In genomic region chr1:1648265-1648664, GRCh38 we compare ENCODE assay signal across 10 cellular contexts. TPM values are rescaled to one million over a fixed set of nuclear protein-coding genes. Genes with fewer than 3 reads are reported as not detected.
DNase-seq lines count a peak whose midpoint lies in the region; ATAC-seq, FAIRE-seq and TF ChIP-seq lines count a peak whose summit lies in the region.
"Not testable (repeated sequence)": the region's sequence is repeated elsewhere in the genome, so short reads cannot be mapped to it uniquely, and the experiment has no call there.
"Had no signal": no experiment of that assay in that cellular context is flagged by ENCODE, and none has a peak within 500 bp of the region (broad histone marks: within the 10 kb centered on the region; RNA-seq: fewer than 3 reads in every experiment).

No MANE protein-coding gene starts in this region.

- not testable (repeated sequence) for H3K9me3 Mint-ChIP-seq in activated naive CD8-positive, alpha-beta T cell treated with anti-CD3 and anti-CD28 coated beads, Interleukin-2, amount 50 U/mL, for 24 hours

- H3K27me3 ChIP-seq in mucosa of rectum (ENCODE audit: control insufficient read depth in 2 of 2, insufficient read depth in 2 of 2, low read length in 2 of 2); sigmoid colon; aorta (ENCODE audit: control insufficient read depth in 1 of 2, insufficient read depth in 2 of 2, low read length in 1 of 2): not testable (repeated sequence)

- intact Hi-C loops in Right ventricle myocardium superior (cut with DNase I); sigmoid colon (cut with DNase I); aorta (cut with DNase I): not testable (repeated sequence)

- not testable (repeated sequence) for H3K27me3 Mint-ChIP-seq in activated naive CD8-positive, alpha-beta T cell treated with anti-CD3 and anti-CD28 coated beads, Interleukin-2, amount 50 U/mL, for 24 hours

- not testable (repeated sequence) for ATAC-seq in activated naive CD8-positive, alpha-beta T cell treated with anti-CD3 and anti-CD28 coated beads, Interleukin-2, amount 50 U/mL, for 24 hours; aorta (ENCODE audit: low FRiP score)
- ATAC-seq in Right ventricle myocardium superior (ENCODE audit: poor library complexity) (peak; percentile 51), left lobe of liver (peak; percentile 36)

- peak overlapping the region; percentile 4 for H3K27ac Mint-ChIP-seq in activated naive CD8-positive, alpha-beta T cell treated with anti-CD3 and anti-CD28 coated beads, Interleukin-2, amount 50 U/mL, for 24 hours

- H3K9ac ChIP-seq in mucosa of rectum (ENCODE audit: low read depth in 1 of 2, low read length in 2 of 2), result peak overlapping the region; percentile 47 to 68

- TF ChIP-seq CTCF in sigmoid colon (IDR thresholded peaks at IDR 0.05), result not testable (repeated sequence)

- peak overlapping the region; percentile 90 to 95 for H3K27ac ChIP-seq in mucosa of rectum (ENCODE audit: low read depth in 2 of 2, low read length in 2 of 2)
- H3K27ac ChIP-seq in sigmoid colon; aorta (ENCODE audit: low read depth in 1 of 2, low read length in 2 of 2): not testable (repeated sequence)

- TF ChIP-seq EP300 in sigmoid colon (IDR thresholded peaks at IDR 0.05), result not testable (repeated sequence)

- FAIRE-seq in colon (lab: Jason Lieb, UNC), result peak; percentile 92

- peak in 1 of 2 donors; percentile 20 for TF ChIP-seq POLR2A in sigmoid colon (IDR thresholded peaks at IDR 0.05)

- DNase-seq in activated CD4-positive, CD25-positive, alpha-beta regulatory T cell treated with anti-CD3 and anti-CD28 coated beads, Interleukin-2, amount 50 U/mL, for 72 hours, result peak; percentile 21
- not testable (repeated sequence) for DNase-seq in activated naive CD8-positive, alpha-beta T cell treated with anti-CD3 and anti-CD28 coated beads, Interleukin-2, amount 50 U/mL, for 24 hours; Right ventricle myocardium superior
- DNase-seq in left lobe of liver (ENCODE audit: low spot score) (peak; percentile 33), sigmoid colon (peak; percentile 34), aorta (peak; percentile 29 to 61)

- H3K4me1 ChIP-seq in mucosa of rectum (ENCODE audit: control insufficient read depth in 2 of 2, insufficient read depth in 2 of 2, low read length in 2 of 2), result peaks cover 15 to 22% of the 10 kb centered on the region in 2 donors
- H3K4me1 ChIP-seq in sigmoid colon; aorta (ENCODE audit: control insufficient read depth in 1 of 2, insufficient read depth in 2 of 2, low read length in 2 of 2): not testable (repeated sequence)

- H3K9me3 ChIP-seq in mucosa of rectum (ENCODE audit: control insufficient read depth in 2 of 2, low read length in 2 of 2); sigmoid colon; aorta (ENCODE audit: control insufficient read depth, low read length): not testable (repeated sequence)

- not testable (repeated sequence) for H3K4me3 ChIP-seq in mucosa of rectum (ENCODE audit: low read length in 2 of 2); sigmoid colon; aorta (ENCODE audit: low read length in 2 of 2)

- H3K36me3 ChIP-seq in mucosa of rectum (ENCODE audit: control insufficient read depth in 2 of 2, insufficient read depth in 2 of 2, low read length in 2 of 2) (peaks cover 23 to 35% of the 10 kb centered on the region in 2 donors), sigmoid colon (peaks cover 26 to 74% (median 52%) of the 10 kb centered on the region in 4 donors)
- H3K36me3 ChIP-seq in aorta (ENCODE audit: control insufficient read depth in 1 of 2, insufficient read depth in 2 of 2, low read length in 1 of 2), result not testable (repeated sequence)

- WGBS in sigmoid colon, 2 donors, result 15 to 67% methylated on average over 11 of the region's 11 CpGs
- 83 to 89% methylated on average over 11 of the region's 11 CpGs for WGBS in aorta, 2 donors

- H3K4me3 Mint-ChIP-seq in activated naive CD8-positive, alpha-beta T cell treated with anti-CD3 and anti-CD28 coated beads, Interleukin-2, amount 50 U/mL, for 24 hours, result not testable (repeated sequence)

- H3K36me3 Mint-ChIP-seq in activated naive CD8-positive, alpha-beta T cell treated with anti-CD3 and anti-CD28 coated beads, Interleukin-2, amount 50 U/mL, for 24 hours (ENCODE audit: low read depth), result peaks cover 35% of the 10 kb centered on the region

- not testable (repeated sequence) for H3K4me1 Mint-ChIP-seq in activated naive CD8-positive, alpha-beta T cell treated with anti-CD3 and anti-CD28 coated beads, Interleukin-2, amount 50 U/mL, for 24 hours

RNA-seq across cellular contexts. Expression of gene CDK11B, which starts 10.5 kb away (rescaled TPM):
- total RNA-seq in Right ventricle myocardium superior (23.6 TPM), left lobe of liver (8.7 TPM), sigmoid colon (10 to 100 TPM; 23.9 to 51.0 (median 27.8) TPM), aorta (10 to 100 TPM; 25.2 to 27.0 TPM)
- polyA plus RNA-seq in sigmoid colon (10 to 100 TPM; 30.0 to 38.4 (median 37.9) TPM), aorta (10 to 100 TPM; 42.3 to 44.7 TPM)

RNA-seq across cellular contexts. Expression of gene MMP23B, which starts 16.3 kb away (rescaled TPM):
- total RNA-seq in Right ventricle myocardium superior, result 25.1 TPM
- 1.6 TPM for total RNA-seq in left lobe of liver
- 10 to 100 TPM in 2 of 4 donors, 1 to 10 TPM in 2; 1.8 to 58.7 (median 17.2) TPM for total RNA-seq in sigmoid colon
- 1 to 10 TPM; 2.2 to 3.6 (median 2.3) TPM for polyA plus RNA-seq in sigmoid colon
- 10 to 100 TPM; 15.5 to 74.5 TPM for total RNA-seq in aorta
- polyA plus RNA-seq in aorta, result 100 to 1,000 TPM in 1 of 2 donors, 10 to 100 TPM in 1; 41.2 to 120 TPM
- total RNA-seq: H4, HT1080 had no signal

RNA-seq across cellular contexts. Expression of gene MIB2, which starts 33.0 kb away (rescaled TPM):
- total RNA-seq in Right ventricle myocardium superior (110 TPM), left lobe of liver (65.1 TPM), sigmoid colon (10 to 100 TPM; 32.7 to 95.3 (median 53.6) TPM), aorta (10 to 100 TPM; 45.0 to 77.7 TPM)
- polyA plus RNA-seq in sigmoid colon (10 to 100 TPM; 24.6 to 77.6 (median 33.3) TPM), aorta (100 to 1,000 TPM in 1 of 2 donors, 10 to 100 TPM in 1; 20.4 to 220 TPM)

RNA-seq across cellular contexts. Expression of gene SLC35E2B, which starts 44.3 kb away (rescaled TPM):
- total RNA-seq in Right ventricle myocardium superior (20.4 TPM), left lobe of liver (18.6 TPM), sigmoid colon (10 to 100 TPM; 25.0 to 78.1 (median 31.6) TPM), aorta (10 to 100 TPM; 25.2 to 53.5 TPM)
- polyA plus RNA-seq in sigmoid colon (10 to 100 TPM in 2 of 3 donors, 1 to 10 TPM in 1; 9.5 to 38.5 (median 12.0) TPM), aorta (10 to 100 TPM in 1 of 2 donors, 1 to 10 TPM in 1; 8.1 to 32.0 TPM)

RNA-seq across cellular contexts. Expression of gene FNDC10, which starts 48.3 kb away (rescaled TPM):
- total RNA-seq in Right ventricle myocardium superior (2.0 TPM), left lobe of liver (0.58 TPM), sigmoid colon (1 to 10 TPM in 3 of 4 donors, under 1 TPM in 1; 0.82 to 2.8 (median 1.6) TPM), aorta (1 to 10 TPM; 1.2 to 3.0 TPM)
- polyA plus RNA-seq in sigmoid colon (1 to 10 TPM; 1.2 to 3.5 (median 2.8) TPM), aorta (under 1 TPM; 0.38 to 0.50 TPM)
